Comparison of ENCODE assay signal across 1 cellular context in genomic region chr2:177279847-177280246, GRCh38.
TF ChIP-seq lines count a peak whose summit lies in the region.

No MANE protein-coding gene starts in this region.

TF ChIP-seq in IMR-90, 13 proteins besides CTCF, POLR2A, EP300 and RAD21:
- TF ChIP-seq MAZ (IDR thresholded peaks at IDR 0.05; ENCODE audit: borderline replicate concordance, low read depth, low read length): no peak
TF ChIP-seq in IMR-90: peak in this region for 0.
